In the genomic region with DNA sequence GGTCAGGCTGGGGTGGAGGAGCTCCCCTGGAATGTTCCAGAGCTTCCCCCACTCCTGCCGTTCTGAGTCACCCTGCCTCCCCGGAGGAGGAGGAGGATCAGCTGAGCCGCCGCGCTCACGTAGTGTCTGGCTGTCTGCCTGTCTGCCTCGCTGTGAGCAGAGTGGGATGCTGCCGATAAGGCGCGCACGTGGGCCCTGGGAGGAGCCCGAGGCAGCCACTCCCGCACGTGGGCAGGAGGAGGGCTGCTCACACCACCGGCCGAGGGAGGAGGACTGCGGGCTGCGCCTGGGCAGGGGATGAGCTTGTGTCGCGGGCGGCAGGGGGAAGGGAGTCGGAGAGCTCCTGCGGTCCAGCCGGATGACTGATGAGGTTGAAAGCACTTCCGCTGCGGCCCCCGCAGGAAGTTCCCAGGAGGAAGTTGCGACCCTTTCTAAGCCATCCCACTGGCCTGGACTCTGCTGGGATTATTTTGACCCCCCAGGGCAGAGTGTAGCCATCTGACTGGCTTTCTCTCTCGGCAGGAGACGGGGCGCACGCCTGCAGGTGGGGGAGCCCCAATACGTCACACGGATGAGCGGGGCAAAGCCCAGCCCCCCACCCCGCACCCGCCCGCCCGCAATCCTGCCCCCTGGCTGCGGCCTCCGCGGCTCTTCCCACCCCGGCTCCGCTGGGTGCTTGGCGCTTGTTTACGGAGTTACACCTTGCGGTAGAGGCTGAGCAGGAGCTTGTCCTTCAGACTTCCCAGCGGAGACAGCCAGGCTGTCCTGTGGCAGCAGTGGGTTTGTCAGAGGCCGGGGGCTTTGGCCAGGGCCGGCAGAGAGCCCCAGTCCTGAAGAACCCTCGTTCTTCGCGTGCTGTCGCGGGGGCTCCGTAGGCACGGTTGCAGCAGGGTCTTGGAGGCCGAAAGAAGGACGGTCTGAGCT, we compare ENCODE assay signal across 8 cellular contexts. TPM values are rescaled to one million over a fixed set of nuclear protein-coding genes. Genes with fewer than 3 reads are reported as not detected.
DNase-seq lines count a peak whose midpoint lies in the region; ATAC-seq and TF ChIP-seq lines count a peak whose summit lies in the region.

No MANE protein-coding gene starts in this region.

- DNase-seq in DMS153 (lab: John Stamatoyannopoulos, UW): peak; percentile 30
- peak; percentile 74 for DNase-seq in HuH-7.5 (ENCODE audit: low spot score)
- peak; percentile 93 for DNase-seq in SIG-M5 treated with dmso at 0.1 percent for 504 hours (lab: John Stamatoyannopoulos, UW; ENCODE audit: unreplicated experiment)
- peak; percentile 31 to 57 (median 40) for DNase-seq in activated naive CD4-positive, alpha-beta T cell (lab: John Stamatoyannopoulos, UW)
- DNase-seq in foreskin fibroblast: peak; percentile 100
- DNase-seq in stimulated activated naive CD8-positive, alpha-beta T cell treated with anti-CD3 and anti-CD28 coated beads, Interleukin-15, Interleukin-2, amounts not matched to agents 100 U/mL and 50 U/mL, for 24 hours: peak; percentile 91

- H3K36me3 ChIP-seq in neural cell (ENCODE audit: insufficient read depth, low read length): no peaks in the 10 kb centered on the region

- TF ChIP-seq CTCF in foreskin fibroblast (IDR thresholded peaks at IDR 0.05; ENCODE audit: low read depth, low read length) (peak; percentile 8), neural cell (IDR thresholded peaks at IDR 0.05; ENCODE audit: poor library complexity, severe bottlenecking) (peak; percentile 6)

- TF ChIP-seq RAD21 in neural cell (conservative IDR thresholded peaks at IDR 0.05): no peak

- H3K27me3 ChIP-seq in neural cell (ENCODE audit: insufficient read depth, low read depth, low read length): no peaks in the 10 kb centered on the region

- peak overlapping the region; percentile 69 for H3K9ac ChIP-seq in neural cell (ENCODE audit: low read length)

- peak overlapping the region; percentile 51 to 66 for H3K4me3 ChIP-seq in foreskin fibroblast (ENCODE audit: low read depth in 1 of 2, low read length in 2 of 2)
- H3K4me3 ChIP-seq in neural cell (ENCODE audit: low read length): peak overlapping the region; percentile 71

- peak overlapping the region; percentile 52 for H3K27ac ChIP-seq in neural cell (ENCODE audit: low read length)

- no peaks in the 10 kb centered on the region for H3K9me2 ChIP-seq in neural cell (ENCODE audit: insufficient read depth, low read length)

- H3K4me2 ChIP-seq in neural cell (ENCODE audit: low read length): peak overlapping the region; percentile 62

- TF ChIP-seq EP300 in neural cell (conservative IDR thresholded peaks at IDR 0.05; ENCODE audit: poor library complexity, severe bottlenecking): peak; percentile 50

- no peaks in the 10 kb centered on the region for H3F3A ChIP-seq in neural cell (ENCODE audit: insufficient read depth, low read length, poor library complexity, severe bottlenecking)

- peak overlapping the region; percentile 51 for H2AFZ ChIP-seq in neural cell (ENCODE audit: low read depth, low read length)

- peak; percentile 47 for ATAC-seq in GM21526 (IDR thresholded peaks at IDR 0.05; ENCODE audit: low FRiP score, unreplicated experiment)
- ATAC-seq in stimulated activated naive CD8-positive, alpha-beta T cell treated with anti-CD3 and anti-CD28 coated beads, Interleukin-15, Interleukin-2, amounts not matched to agents 100 U/mL and 50 U/mL, for 24 hours: peak; percentile 90

- no peaks in the 10 kb centered on the region for H4K20me1 ChIP-seq in neural cell (ENCODE audit: insufficient read depth)

- H3K9me3 ChIP-seq in neural cell (ENCODE audit: low read length): no peaks in the 10 kb centered on the region

- H3K79me2 ChIP-seq in neural cell (replicated peaks; ENCODE audit: insufficient read depth, low read length): no peaks in the 10 kb centered on the region

TF ChIP-seq in neural cell, 6 proteins besides CTCF, POLR2A, EP300 and RAD21:
- TF ChIP-seq, protein P1, sequence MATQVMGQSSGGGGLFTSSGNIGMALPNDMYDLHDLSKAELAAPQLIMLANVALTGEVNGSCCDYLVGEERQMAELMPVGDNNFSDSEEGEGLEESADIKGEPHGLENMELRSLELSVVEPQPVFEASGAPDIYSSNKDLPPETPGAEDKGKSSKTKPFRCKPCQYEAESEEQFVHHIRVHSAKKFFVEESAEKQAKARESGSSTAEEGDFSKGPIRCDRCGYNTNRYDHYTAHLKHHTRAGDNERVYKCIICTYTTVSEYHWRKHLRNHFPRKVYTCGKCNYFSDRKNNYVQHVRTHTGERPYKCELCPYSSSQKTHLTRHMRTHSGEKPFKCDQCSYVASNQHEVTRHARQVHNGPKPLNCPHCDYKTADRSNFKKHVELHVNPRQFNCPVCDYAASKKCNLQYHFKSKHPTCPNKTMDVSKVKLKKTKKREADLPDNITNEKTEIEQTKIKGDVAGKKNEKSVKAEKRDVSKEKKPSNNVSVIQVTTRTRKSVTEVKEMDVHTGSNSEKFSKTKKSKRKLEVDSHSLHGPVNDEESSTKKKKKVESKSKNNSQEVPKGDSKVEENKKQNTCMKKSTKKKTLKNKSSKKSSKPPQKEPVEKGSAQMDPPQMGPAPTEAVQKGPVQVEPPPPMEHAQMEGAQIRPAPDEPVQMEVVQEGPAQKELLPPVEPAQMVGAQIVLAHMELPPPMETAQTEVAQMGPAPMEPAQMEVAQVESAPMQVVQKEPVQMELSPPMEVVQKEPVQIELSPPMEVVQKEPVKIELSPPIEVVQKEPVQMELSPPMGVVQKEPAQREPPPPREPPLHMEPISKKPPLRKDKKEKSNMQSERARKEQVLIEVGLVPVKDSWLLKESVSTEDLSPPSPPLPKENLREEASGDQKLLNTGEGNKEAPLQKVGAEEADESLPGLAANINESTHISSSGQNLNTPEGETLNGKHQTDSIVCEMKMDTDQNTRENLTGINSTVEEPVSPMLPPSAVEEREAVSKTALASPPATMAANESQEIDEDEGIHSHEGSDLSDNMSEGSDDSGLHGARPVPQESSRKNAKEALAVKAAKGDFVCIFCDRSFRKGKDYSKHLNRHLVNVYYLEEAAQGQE (IDR thresholded peaks at IDR 0.05; ENCODE audit: borderline replicate concordance): no peak
- TF ChIP-seq SMC3 (conservative IDR thresholded peaks at IDR 0.05; ENCODE audit: poor library complexity) (no peak), POLR2AphosphoS5 (IDR thresholded peaks at IDR 0.05) (peak; percentile 63), MXI1 (conservative IDR thresholded peaks at IDR 0.05; ENCODE audit: poor library complexity, severe bottlenecking) (peak; percentile 96), EZH2 (IDR thresholded peaks at IDR 0.05; ENCODE audit: borderline replicate concordance, insufficient read depth, low read length, poor library complexity, severe bottlenecking) (no peak)

RNA-seq across cellular contexts. Expression of gene PDXK, which starts 9.8 kb away (rescaled TPM):
- polyA plus RNA-seq in neural cell: 22.8 and 32.0 TPM in 2 replicates
- polyA minus RNA-seq in neural cell: 20.5 and 27.8 TPM in 2 replicates

RNA-seq across cellular contexts. Expression of gene CSTB, which starts 47.4 kb away (rescaled TPM):
- 9.7 and 12.8 TPM in 2 replicates for polyA plus RNA-seq in neural cell
- polyA minus RNA-seq in neural cell: 5.7 and 7.3 TPM in 2 replicates

Comparison
In these comparisons a context has a peak if more than half of its experiments do, and no peak if none do; other contexts are left out.
1. Peak in every context shown above with its lines: DNase-seq, ATAC-seq, H3K4me3 ChIP-seq and H3K27ac ChIP-seq.
2. DNase-seq: peak in every context shown above with its lines; median percentile 100 in foreskin fibroblast; 93 in SIG-M5 treated with dmso at 0.1 percent for 504 hours; 91 in stimulated activated naive CD8-positive, alpha-beta T cell treated with anti-CD3 and anti-CD28 coated beads, Interleukin-15, Interleukin-2, amounts not matched to agents 100 U/mL and 50 U/mL, for 24 hours; 74 in HuH-7.5; 40 in activated naive CD4-positive, alpha-beta T cell; 30 in DMS153.